ENCODE assay signal across 1 cellular context in the genomic region with DNA sequence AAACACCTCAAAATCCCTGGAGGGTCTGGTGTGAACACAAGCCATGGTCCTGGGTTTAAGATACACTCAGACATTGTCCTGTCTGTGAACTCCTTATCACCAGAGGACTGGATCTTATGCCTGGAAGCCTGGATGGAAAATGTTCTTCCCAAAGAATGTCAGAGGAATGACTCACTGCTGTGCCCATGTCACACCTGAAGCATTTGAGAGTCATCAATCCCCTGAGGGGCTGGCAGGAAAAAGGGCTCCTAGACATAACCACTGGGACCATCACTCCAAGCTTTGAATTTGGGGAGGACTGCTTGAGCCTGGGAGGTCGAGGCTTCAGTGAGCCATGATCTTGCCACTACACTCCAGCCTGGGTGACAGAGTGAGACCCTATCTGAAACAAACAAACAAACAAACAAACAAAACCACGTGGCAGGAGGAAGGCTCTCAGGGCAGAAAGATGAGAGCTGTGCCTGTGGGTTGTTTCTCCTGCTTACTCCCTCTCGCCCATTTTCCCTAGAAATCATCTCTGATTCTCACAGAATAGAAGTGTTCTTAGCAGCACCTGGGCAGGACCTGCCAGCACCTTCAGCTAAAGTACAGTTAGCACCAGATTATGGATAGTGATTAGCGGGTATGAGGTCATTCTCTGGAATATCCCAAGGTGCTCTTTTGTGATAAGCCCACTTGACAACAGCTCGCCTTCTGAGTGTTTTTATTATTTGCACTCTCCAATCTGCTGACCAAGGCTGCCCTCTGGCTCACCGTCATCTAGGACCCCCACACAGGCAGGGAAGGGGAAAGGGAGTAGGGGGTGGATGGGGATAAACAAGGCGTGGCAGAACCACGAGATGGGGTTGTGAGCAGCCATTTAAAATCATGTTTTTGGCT.
TF ChIP-seq lines count a peak whose summit lies in the region.

No MANE protein-coding gene starts in this region.

TF ChIP-seq in K562, 482 proteins besides CTCF, POLR2A, EP300 and RAD21 (continued from another document and continues in another):
- TF ChIP-seq, protein P1, sequence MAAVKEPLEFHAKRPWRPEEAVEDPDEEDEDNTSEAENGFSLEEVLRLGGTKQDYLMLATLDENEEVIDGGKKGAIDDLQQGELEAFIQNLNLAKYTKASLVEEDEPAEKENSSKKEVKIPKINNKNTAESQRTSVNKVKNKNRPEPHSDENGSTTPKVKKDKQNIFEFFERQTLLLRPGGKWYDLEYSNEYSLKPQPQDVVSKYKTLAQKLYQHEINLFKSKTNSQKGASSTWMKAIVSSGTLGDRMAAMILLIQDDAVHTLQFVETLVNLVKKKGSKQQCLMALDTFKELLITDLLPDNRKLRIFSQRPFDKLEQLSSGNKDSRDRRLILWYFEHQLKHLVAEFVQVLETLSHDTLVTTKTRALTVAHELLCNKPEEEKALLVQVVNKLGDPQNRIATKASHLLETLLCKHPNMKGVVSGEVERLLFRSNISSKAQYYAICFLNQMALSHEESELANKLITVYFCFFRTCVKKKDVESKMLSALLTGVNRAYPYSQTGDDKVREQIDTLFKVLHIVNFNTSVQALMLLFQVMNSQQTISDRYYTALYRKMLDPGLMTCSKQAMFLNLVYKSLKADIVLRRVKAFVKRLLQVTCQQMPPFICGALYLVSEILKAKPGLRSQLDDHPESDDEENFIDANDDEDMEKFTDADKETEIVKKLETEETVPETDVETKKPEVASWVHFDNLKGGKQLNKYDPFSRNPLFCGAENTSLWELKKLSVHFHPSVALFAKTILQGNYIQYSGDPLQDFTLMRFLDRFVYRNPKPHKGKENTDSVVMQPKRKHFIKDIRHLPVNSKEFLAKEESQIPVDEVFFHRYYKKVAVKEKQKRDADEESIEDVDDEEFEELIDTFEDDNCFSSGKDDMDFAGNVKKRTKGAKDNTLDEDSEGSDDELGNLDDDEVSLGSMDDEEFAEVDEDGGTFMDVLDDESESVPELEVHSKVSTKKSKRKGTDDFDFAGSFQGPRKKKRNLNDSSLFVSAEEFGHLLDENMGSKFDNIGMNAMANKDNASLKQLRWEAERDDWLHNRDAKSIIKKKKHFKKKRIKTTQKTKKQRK (IDR thresholded peaks at IDR 0.05; ENCODE audit: borderline replicate concordance, low read depth, low read length), result no peak
- TF ChIP-seq GATAD2B (IDR thresholded peaks at IDR 0.05; ENCODE audit: borderline replicate concordance) (peak; percentile 13; the same call in 1 of the 2 replicates), BACH1 (tag; IDR thresholded peaks at IDR 0.05) (no peak), BHLHE40 (IDR thresholded peaks at IDR 0.05; ENCODE audit: low read length) (no peak; the same call in 1 of the 2 replicates), HNRNPK (IDR thresholded peaks at IDR 0.05; ENCODE audit: low read depth, low read length, poor library complexity, severe bottlenecking) (no peak), ZBED1 (IDR thresholded peaks at IDR 0.05) (no peak), NKRF (IDR thresholded peaks at IDR 0.05; ENCODE audit: borderline replicate concordance) (no peak), EWSR1 (IDR thresholded peaks at IDR 0.05; ENCODE audit: borderline replicate concordance, low read depth, partially characterized antibody) (no peak), ZNF57 (CRISPR knock-in tag; IDR thresholded peaks at IDR 0.05) (no peak), KLF10 (CRISPR knock-in tag; IDR thresholded peaks at IDR 0.05) (no peak), ZNF140 (CRISPR knock-in tag; IDR thresholded peaks at IDR 0.05) (no peak), MBD2 (IDR thresholded peaks at IDR 0.05; ENCODE audit: borderline replicate concordance, low read depth) (0 out of 2 replicates have a peak, but pooled peaks have one; percentile 28), SREBF1 (IDR thresholded peaks at IDR 0.05; ENCODE audit: borderline replicate concordance, low read depth, low read length) (no peak), ZFX (CRISPR knock-in tag; IDR thresholded peaks at IDR 0.05) (no peak), ZNF239 (CRISPR knock-in tag; IDR thresholded peaks at IDR 0.05) (no peak), CEBPG (CRISPR knock-in tag; IDR thresholded peaks at IDR 0.05) (no peak), CEBPG (tag; conservative IDR thresholded peaks at IDR 0.05 in 1 of 2, IDR thresholded peaks at IDR 0.05 in 1 of 2) (no peak), GTF3C2 (IDR thresholded peaks at IDR 0.05; ENCODE audit: borderline replicate concordance, extremely low read depth, insufficient read length) (no peak), RHOXF2B (CRISPR knock-in tag; conservative IDR thresholded peaks at IDR 0.05) (no peak), ZNF384 (IDR thresholded peaks at IDR 0.05; ENCODE audit: low read depth, low read length) (no peak), ZNF551 (CRISPR knock-in tag; IDR thresholded peaks at IDR 0.05) (no peak), ZNF133 (CRISPR knock-in tag; IDR thresholded peaks at IDR 0.05) (no peak), TEAD1 (CRISPR knock-in tag; IDR thresholded peaks at IDR 0.05) (no peak), ZNF134 (CRISPR knock-in tag; conservative IDR thresholded peaks at IDR 0.05) (no peak), NONO (IDR thresholded peaks at IDR 0.05; ENCODE audit: low read depth in 2 of 2, low read length in 1 of 2) (no peak)
- TF ChIP-seq, protein P2, sequence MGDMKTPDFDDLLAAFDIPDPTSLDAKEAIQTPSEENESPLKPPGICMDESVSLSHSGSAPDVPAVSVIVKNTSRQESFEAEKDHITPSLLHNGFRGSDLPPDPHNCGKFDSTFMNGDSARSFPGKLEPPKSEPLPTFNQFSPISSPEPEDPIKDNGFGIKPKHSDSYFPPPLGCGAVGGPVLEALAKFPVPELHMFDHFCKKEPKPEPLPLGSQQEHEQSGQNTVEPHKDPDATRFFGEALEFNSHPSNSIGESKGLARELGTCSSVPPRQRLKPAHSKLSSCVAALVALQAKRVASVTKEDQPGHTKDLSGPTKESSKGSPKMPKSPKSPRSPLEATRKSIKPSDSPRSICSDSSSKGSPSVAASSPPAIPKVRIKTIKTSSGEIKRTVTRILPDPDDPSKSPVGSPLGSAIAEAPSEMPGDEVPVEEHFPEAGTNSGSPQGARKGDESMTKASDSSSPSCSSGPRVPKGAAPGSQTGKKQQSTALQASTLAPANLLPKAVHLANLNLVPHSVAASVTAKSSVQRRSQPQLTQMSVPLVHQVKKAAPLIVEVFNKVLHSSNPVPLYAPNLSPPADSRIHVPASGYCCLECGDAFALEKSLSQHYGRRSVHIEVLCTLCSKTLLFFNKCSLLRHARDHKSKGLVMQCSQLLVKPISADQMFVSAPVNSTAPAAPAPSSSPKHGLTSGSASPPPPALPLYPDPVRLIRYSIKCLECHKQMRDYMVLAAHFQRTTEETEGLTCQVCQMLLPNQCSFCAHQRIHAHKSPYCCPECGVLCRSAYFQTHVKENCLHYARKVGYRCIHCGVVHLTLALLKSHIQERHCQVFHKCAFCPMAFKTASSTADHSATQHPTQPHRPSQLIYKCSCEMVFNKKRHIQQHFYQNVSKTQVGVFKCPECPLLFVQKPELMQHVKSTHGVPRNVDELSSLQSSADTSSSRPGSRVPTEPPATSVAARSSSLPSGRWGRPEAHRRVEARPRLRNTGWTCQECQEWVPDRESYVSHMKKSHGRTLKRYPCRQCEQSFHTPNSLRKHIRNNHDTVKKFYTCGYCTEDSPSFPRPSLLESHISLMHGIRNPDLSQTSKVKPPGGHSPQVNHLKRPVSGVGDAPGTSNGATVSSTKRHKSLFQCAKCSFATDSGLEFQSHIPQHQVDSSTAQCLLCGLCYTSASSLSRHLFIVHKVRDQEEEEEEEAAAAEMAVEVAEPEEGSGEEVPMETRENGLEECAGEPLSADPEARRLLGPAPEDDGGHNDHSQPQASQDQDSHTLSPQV (IDR thresholded peaks at IDR 0.05), result peak; percentile 43; the same call in 1 of the 2 replicates
- TF ChIP-seq, protein P3, sequence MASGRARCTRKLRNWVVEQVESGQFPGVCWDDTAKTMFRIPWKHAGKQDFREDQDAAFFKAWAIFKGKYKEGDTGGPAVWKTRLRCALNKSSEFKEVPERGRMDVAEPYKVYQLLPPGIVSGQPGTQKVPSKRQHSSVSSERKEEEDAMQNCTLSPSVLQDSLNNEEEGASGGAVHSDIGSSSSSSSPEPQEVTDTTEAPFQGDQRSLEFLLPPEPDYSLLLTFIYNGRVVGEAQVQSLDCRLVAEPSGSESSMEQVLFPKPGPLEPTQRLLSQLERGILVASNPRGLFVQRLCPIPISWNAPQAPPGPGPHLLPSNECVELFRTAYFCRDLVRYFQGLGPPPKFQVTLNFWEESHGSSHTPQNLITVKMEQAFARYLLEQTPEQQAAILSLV (tag; IDR thresholded peaks at IDR 0.05), result no peak
- TF ChIP-seq, protein P4, sequence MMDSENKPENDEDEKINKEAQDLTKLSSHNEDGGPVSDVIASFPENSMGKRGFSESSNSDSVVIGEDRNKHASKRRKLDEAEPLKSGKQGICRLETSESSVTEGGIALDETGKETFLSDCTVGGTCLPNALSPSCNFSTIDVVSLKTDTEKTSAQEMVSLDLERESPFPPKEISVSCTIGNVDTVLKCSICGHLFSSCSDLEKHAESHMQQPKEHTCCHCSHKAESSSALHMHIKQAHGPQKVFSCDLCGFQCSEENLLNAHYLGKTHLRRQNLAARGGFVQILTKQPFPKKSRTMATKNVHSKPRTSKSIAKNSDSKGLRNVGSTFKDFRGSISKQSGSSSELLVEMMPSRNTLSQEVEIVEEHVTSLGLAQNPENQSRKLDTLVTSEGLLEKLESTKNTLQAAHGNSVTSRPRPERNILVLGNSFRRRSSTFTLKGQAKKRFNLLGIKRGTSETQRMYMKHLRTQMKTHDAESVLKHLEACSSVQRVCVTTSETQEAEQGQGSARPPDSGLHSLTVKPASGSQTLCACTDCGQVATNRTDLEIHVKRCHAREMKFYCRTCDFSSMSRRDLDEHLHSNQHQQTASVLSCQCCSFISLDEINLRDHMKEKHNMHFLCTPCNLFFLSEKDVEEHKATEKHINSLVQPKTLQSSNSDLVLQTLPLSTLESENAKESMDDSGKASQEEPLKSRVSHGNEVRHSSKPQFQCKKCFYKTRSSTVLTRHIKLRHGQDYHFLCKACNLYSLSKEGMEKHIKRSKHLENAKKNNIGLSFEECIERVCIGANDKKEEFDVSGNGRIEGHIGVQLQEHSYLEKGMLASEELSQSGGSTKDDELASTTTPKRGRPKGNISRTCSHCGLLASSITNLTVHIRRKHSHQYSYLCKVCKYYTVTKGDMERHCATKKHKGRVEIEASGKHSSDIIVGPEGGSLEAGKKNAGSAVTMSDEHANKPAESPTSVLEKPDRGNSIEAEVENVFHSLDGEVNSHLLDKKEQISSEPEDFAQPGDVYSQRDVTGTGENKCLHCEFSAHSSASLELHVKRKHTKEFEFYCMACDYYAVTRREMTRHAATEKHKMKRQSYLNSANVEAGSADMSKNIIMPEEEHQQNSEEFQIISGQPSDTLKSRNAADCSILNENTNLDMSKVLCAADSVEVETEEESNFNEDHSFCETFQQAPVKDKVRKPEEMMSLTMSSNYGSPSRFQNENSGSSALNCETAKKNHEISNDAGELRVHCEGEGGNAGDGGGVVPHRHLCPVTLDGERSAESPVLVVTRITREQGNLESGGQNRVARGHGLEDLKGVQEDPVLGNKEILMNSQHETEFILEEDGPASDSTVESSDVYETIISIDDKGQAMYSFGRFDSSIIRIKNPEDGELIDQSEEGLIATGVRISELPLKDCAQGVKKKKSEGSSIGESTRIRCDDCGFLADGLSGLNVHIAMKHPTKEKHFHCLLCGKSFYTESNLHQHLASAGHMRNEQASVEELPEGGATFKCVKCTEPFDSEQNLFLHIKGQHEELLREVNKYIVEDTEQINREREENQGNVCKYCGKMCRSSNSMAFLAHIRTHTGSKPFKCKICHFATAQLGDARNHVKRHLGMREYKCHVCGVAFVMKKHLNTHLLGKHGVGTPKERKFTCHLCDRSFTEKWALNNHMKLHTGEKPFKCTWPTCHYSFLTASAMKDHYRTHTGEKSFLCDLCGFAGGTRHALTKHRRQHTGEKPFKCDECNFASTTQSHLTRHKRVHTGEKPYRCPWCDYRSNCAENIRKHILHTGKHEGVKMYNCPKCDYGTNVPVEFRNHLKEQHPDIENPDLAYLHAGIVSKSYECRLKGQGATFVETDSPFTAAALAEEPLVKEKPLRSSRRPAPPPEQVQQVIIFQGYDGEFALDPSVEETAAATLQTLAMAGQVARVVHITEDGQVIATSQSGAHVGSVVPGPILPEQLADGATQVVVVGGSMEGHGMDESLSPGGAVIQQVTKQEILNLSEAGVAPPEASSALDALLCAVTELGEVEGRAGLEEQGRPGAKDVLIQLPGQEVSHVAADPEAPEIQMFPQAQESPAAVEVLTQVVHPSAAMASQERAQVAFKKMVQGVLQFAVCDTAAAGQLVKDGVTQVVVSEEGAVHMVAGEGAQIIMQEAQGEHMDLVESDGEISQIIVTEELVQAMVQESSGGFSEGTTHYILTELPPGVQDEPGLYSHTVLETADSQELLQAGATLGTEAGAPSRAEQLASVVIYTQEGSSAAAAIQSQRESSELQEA (IDR thresholded peaks at IDR 0.05; ENCODE audit: low read depth), result no peak
